17 cellular contexts compared by ENCODE assay signal in genomic region chr15:99050328-99050980, GRCh38. TPM values are rescaled to one million over a fixed set of nuclear protein-coding genes. Genes with fewer than 3 reads are reported as not detected.
A peak's percentile ranks its signal among the peaks of the same experiment; 100 is the strongest.
DNase-seq lines count a peak whose midpoint lies in the region; TF ChIP-seq lines count a peak whose summit lies in the region.
"Had no signal": no experiment of that assay in that cellular context is flagged by ENCODE, and none has a peak within 500 bp of the region (broad histone marks: within the 10 kb centered on the region; RNA-seq: fewer than 3 reads in every experiment).

No MANE protein-coding gene starts in this region.

- H3K4me3 ChIP-seq in colonic mucosa: no peak overlapping the region
- no peak overlapping the region for H3K4me3 ChIP-seq in vagina
- H3K4me3 ChIP-seq: BLaER1, GM12878 had no signal

- H3K27ac ChIP-seq in colonic mucosa (no peak overlapping the region), vagina (no peak overlapping the region)
- H3K27ac ChIP-seq: BLaER1 had no signal

- TF ChIP-seq POLR2A in vagina (IDR thresholded peaks at IDR 0.05): no peak

- TF ChIP-seq CTCF in colonic mucosa (IDR thresholded peaks at IDR 0.05) (no peak), vagina (IDR thresholded peaks at IDR 0.05) (no peak)

- no peak overlapping the region for H3K9ac ChIP-seq in colonic mucosa (ENCODE audit: low read depth in 2 of 2, low read length in 2 of 2)
- H3K9ac ChIP-seq: BLaER1 had no signal

- H3K9me3 ChIP-seq in colonic mucosa: no peaks in the 10 kb centered on the region
- H3K9me3 ChIP-seq in vagina: no peaks in the 10 kb centered on the region
- H3K9me3 ChIP-seq: BLaER1 had no signal

- intact Hi-C loops in colonic mucosa (cut with DNase I) (no loop called here), vagina (cut with DNase I) (loop anchor here (10.0 kb wide), 1 partner anchor 396 kb away; no protein-coding TSS in a partner anchor)

- H3K27me3 ChIP-seq in colonic mucosa: no peaks in the 10 kb centered on the region
- H3K27me3 ChIP-seq in vagina: no peaks in the 10 kb centered on the region
- H3K27me3 ChIP-seq: BLaER1 had no signal

- no peaks in the 10 kb centered on the region for H3K4me1 ChIP-seq in colonic mucosa
- H3K4me1 ChIP-seq in vagina: no peaks in the 10 kb centered on the region

- H3K36me3 ChIP-seq in colonic mucosa: no peaks in the 10 kb centered on the region
- no peaks in the 10 kb centered on the region for H3K36me3 ChIP-seq in vagina
- H3K36me3 ChIP-seq: BLaER1 had no signal

- in situ Hi-C loops in G401 (cut with HindIII; ENCODE audit: low sequenced_read_pairs): no loop called here

- peak; percentile 61 for DNase-seq in G401 (ENCODE audit: low spot score)
- peak; percentile 2 for DNase-seq in colonic mucosa
- peak; percentile 15 for DNase-seq in islet precursor cell
- peak; percentile 27 to 70 for DNase-seq in vagina (ENCODE audit: extremely low spot score in 2 of 2)
- no peak for DNase-seq in hepatic stellate cell (ENCODE audit: low spot score)
- no peak for DNase-seq in SIG-M5 treated with dmso at 0.1 percent for 504 hours (lab: John Stamatoyannopoulos, UW; ENCODE audit: unreplicated experiment)
- DNase-seq in GM03348 (ENCODE audit: low spot score): no peak
- DNase-seq: 8988T; CD4-positive, alpha-beta memory T cell; DMS153; DMS79; GF-D8; H9 had no signal

RNA-seq across cellular contexts. Expression of gene PGPEP1L, which starts 42.9 kb away (rescaled TPM):
- total RNA-seq in G401 (2014; rRNA removed; shearing (Covaris generic)): 0.51 and 0.68 TPM in 2 replicates
- total RNA-seq in colonic mucosa: not detected
- not detected for total RNA-seq in vagina
- total RNA-seq: A673; CD4-positive, alpha-beta memory T cell; Daoy; GM12878; H9 had no signal

RNA-seq across cellular contexts. Expression of gene SYNM, which starts 54.4 kb away (rescaled TPM):
- total RNA-seq in G401 (2014; rRNA removed; shearing (Covaris generic)): 21.8 and 26.1 TPM in 2 replicates
- total RNA-seq in colonic mucosa (100 to 1,000 TPM in 1 of 2 donors, 1 to 10 TPM in 1; 3.3 to 108 TPM), vagina (62.6 TPM)

Comparison
In these comparisons a context has a peak if more than half of its experiments do, and no peak if none do; other contexts are left out.
1. DNase-seq: peak in G401 (single experiment), colonic mucosa (single experiment), islet precursor cell (single experiment) and vagina (2 of 2); none in hepatic stellate cell (single experiment), SIG-M5 treated with dmso at 0.1 percent for 504 hours (single experiment) and GM03348 (single experiment).